Comparison of ENCODE assay signal across 20 cellular contexts in genomic region chr2:16948073-16948472, GRCh38.
DNase-seq lines count a peak whose midpoint lies in the region; ATAC-seq lines count a peak whose summit lies in the region.
"Had no signal": no experiment of that assay in that cellular context is flagged by ENCODE, and none has a peak within 500 bp of the region (broad histone marks: within the 10 kb centered on the region; RNA-seq: fewer than 3 reads in every experiment).

No MANE protein-coding gene starts in this region.

- no peaks in the 10 kb centered on the region for H4K20me1 ChIP-seq in GM23248 (ENCODE audit: insufficient read depth)

- no peak overlapping the region for H3K27ac ChIP-seq in GM23248
- H3K27ac ChIP-seq: brain microvascular endothelial cell, esophagus muscularis mucosa, right atrium auricular region had no signal

- H3K4me3 ChIP-seq in GM23248, result no peak overlapping the region
- H3K4me3 ChIP-seq: esophagus muscularis mucosa, right atrium auricular region had no signal

- H3K27ac Mint-ChIP-seq in memory B cell, result peak overlapping the region; percentile 87
- H3K27ac Mint-ChIP-seq: activated CD4-positive, alpha-beta T cell treated with anti-CD3 and anti-CD28 coated beads for 36 hours; activated naive CD4-positive, alpha-beta T cell treated with anti-CD3 and anti-CD28 coated beads, Interleukin-2, amount 50 U/mL, for 24 hours; dendritic cell treated with granulocyte-macrophage colony-stimulating factor and Interleukin-4, amounts not matched to agents 40 ng/mL and 50 ng/mL, for 4 days had no signal

- H2AFZ ChIP-seq in GM23248, result no peak overlapping the region

- peaks cover 2% of the 10 kb centered on the region for H3K9me3 Mint-ChIP-seq in memory B cell

- no peaks in the 10 kb centered on the region for H3K27me3 ChIP-seq in GM23248 (replicated peaks; ENCODE audit: insufficient read depth)
- H3K27me3 ChIP-seq: brain microvascular endothelial cell, esophagus muscularis mucosa, right atrium auricular region had no signal

- no peaks in the 10 kb centered on the region for H3K27me3 Mint-ChIP-seq in memory B cell
- H3K27me3 Mint-ChIP-seq: activated CD4-positive, alpha-beta T cell treated with anti-CD3 and anti-CD28 coated beads for 36 hours; dendritic cell treated with granulocyte-macrophage colony-stimulating factor and Interleukin-4, amounts not matched to agents 40 ng/mL and 50 ng/mL, for 4 days had no signal

- no peaks in the 10 kb centered on the region for H3K36me3 ChIP-seq in GM23248 (ENCODE audit: low read depth)
- H3K36me3 ChIP-seq: brain microvascular endothelial cell, esophagus muscularis mucosa, right atrium auricular region had no signal

- peak overlapping the region; percentile 15 for H3K4me3 Mint-ChIP-seq in memory B cell
- H3K4me3 Mint-ChIP-seq: activated CD4-positive, alpha-beta T cell treated with anti-CD3 and anti-CD28 coated beads for 36 hours; activated naive CD4-positive, alpha-beta T cell treated with anti-CD3 and anti-CD28 coated beads, Interleukin-2, amount 50 U/mL, for 24 hours; dendritic cell treated with granulocyte-macrophage colony-stimulating factor and Interleukin-4, amounts not matched to agents 40 ng/mL and 50 ng/mL, for 4 days had no signal

- no peaks in the 10 kb centered on the region for H3K9me2 ChIP-seq in GM23248 (ENCODE audit: insufficient read depth)

- in situ Hi-C loops in GM23248 (cut with MboI), result no loop called here

- H3F3A ChIP-seq in GM23248 (ENCODE audit: insufficient read depth), result no peaks in the 10 kb centered on the region

- no peaks in the 10 kb centered on the region for H3K79me2 ChIP-seq in GM23248 (ENCODE audit: insufficient read depth)

- no peaks in the 10 kb centered on the region for H3K36me3 Mint-ChIP-seq in memory B cell
- H3K36me3 Mint-ChIP-seq: activated naive CD4-positive, alpha-beta T cell treated with anti-CD3 and anti-CD28 coated beads, Interleukin-2, amount 50 U/mL, for 24 hours had no signal

- no peak overlapping the region for H3K9ac ChIP-seq in GM23248

- ATAC-seq in GM18502 (IDR thresholded peaks at IDR 0.05; ENCODE audit: poor library complexity, unreplicated experiment) (peak; percentile 48), HG03520 (IDR thresholded peaks at IDR 0.05; ENCODE audit: unreplicated experiment) (peak; percentile 64), memory B cell (ENCODE audit: low read depth) (peak; percentile 65), HG03571 (IDR thresholded peaks at IDR 0.05; ENCODE audit: unreplicated experiment) (no peak)
- ATAC-seq: activated CD4-positive, alpha-beta T cell treated with anti-CD3 and anti-CD28 coated beads for 36 hours had no signal

- H3K4me1 Mint-ChIP-seq in memory B cell, result peaks cover 28% of the 10 kb centered on the region
- H3K4me1 Mint-ChIP-seq: activated CD4-positive, alpha-beta T cell treated with anti-CD3 and anti-CD28 coated beads for 36 hours; activated naive CD4-positive, alpha-beta T cell treated with anti-CD3 and anti-CD28 coated beads, Interleukin-2, amount 50 U/mL, for 24 hours had no signal

- DNase-seq in NCI-H526 (lab: John Stamatoyannopoulos, UW), result peak; percentile 79 to 82
- no peak for DNase-seq in memory B cell (ENCODE audit: low spot score in 2 of 2)
- DNase-seq in activated CD4-positive, alpha-beta T cell treated with anti-CD3 and anti-CD28 coated beads for 1 hour, result no peak
- no peak for DNase-seq in GM23248
- DNase-seq in SKM-1 (lab: John Stamatoyannopoulos, UW; ENCODE audit: unreplicated experiment), result no peak
- DNase-seq: activated CD4-positive, alpha-beta T cell treated with anti-CD3 and anti-CD28 coated beads for 36 hours; activated T-cell treated with anti-CD3 and anti-CD28 coated beads for 4 hours; brain microvascular endothelial cell; Calu3; GOT3; head of caudate nucleus; NCI-H446; substantia nigra had no signal

- H3K4me2 ChIP-seq in GM23248 (ENCODE audit: unreplicated experiment), result no peak overlapping the region

- no peaks in the 10 kb centered on the region for H3K4me1 ChIP-seq in GM23248 (ENCODE audit: insufficient read depth)
- H3K4me1 ChIP-seq: esophagus muscularis mucosa, right atrium auricular region had no signal

- WGBS in GM23248 (ENCODE audit: low coverage in 1 of 2, low lambda C conversion rate in 2 of 2, missing lambda C conversion rate in 2 of 2), 2 experiments, result 31 to 37% methylated on average over 5 of the region's 5 CpGs

- H3K9me3 ChIP-seq in GM23248 (ENCODE audit: low read depth), result no peaks in the 10 kb centered on the region
- H3K9me3 ChIP-seq: esophagus muscularis mucosa, right atrium auricular region had no signal

Comparison
In these comparisons a context has a peak if more than half of its experiments do, and no peak if none do; other contexts are left out.
1. DNase-seq: peak in NCI-H526 (2 of 2); none in memory B cell (0 of 2), activated CD4-positive, alpha-beta T cell treated with anti-CD3 and anti-CD28 coated beads for 1 hour (single experiment), GM23248 (single experiment) and SKM-1 (single experiment).